Comparison of ENCODE assay signal across 8 cellular contexts in the genomic region with DNA sequence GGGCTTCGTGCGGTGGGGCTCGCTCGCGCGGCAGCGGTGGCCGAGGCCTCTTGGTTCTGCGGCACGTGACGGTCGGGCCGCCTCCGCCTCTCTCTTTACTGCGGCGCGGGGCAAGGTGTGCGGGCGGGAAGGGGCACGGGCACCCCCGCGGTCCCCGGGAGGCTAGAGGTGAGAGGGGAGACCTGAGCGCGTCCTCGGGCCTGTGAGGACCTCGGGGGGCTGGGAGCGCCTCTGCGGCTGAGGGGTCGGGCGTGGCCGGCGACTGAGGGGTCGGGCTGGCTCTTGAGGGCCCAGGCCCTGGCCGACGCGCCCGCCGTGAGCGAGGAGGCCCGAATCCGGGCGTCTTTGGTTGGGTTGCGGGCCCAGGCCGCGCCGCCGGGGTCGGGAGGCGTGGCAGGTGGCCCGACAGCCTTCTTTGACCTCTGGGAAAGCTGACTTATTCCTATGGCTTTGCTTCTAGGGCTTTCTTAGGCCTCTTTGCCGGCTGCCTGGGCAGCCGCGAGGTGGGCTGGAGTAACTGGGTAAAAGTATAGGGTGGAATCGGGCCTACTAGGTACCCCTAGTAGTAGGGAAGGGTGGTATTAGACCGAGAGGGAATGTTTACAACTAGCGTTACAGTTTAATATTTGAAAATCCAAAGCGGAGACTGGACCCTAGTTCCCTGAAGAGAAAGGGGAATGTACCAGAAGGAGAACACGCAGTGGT. TPM values are rescaled to one million over a fixed set of nuclear protein-coding genes. Genes with fewer than 3 reads are reported as not detected.
A peak's percentile ranks its signal among the peaks of the same experiment; 100 is the strongest.
DNase-seq lines count a peak whose midpoint lies in the region; ATAC-seq and TF ChIP-seq lines count a peak whose summit lies in the region.

Gene CANX, plus strand, starts transcription at position 33 of the 705 bp plus-strand sequence. CDS start 6,715 bp downstream, outside the sequence.

- no peaks in the 10 kb centered on the region for H3K9me3 Mint-ChIP-seq in activated T-cell treated with anti-CD3 and anti-CD28 coated beads, Interleukin-2, amount 50 U/mL, for 4 hours

- H3K4me1 Mint-ChIP-seq in activated T-cell treated with anti-CD3 and anti-CD28 coated beads, Interleukin-2, amount 50 U/mL, for 4 hours (ENCODE audit: low read depth) = peaks cover 36% of the 10 kb centered on the region

- no peaks in the 10 kb centered on the region for H3K27me3 ChIP-seq in right lobe of liver
- H3K27me3 ChIP-seq in testis = no peaks in the 10 kb centered on the region

- peak within 1 kb of the TSS; percentile 92 to 99 (median 93) for H3K27ac ChIP-seq in right lobe of liver
- peak within 1 kb of the TSS; percentile 91 to 97 for H3K27ac ChIP-seq in testis

- H3K36me3 Mint-ChIP-seq in activated T-cell treated with anti-CD3 and anti-CD28 coated beads, Interleukin-2, amount 50 U/mL, for 4 hours (ENCODE audit: insufficient read depth) = peaks cover 23% of the 10 kb centered on the region

- H3K27me3 Mint-ChIP-seq in activated T-cell treated with anti-CD3 and anti-CD28 coated beads, Interleukin-2, amount 50 U/mL, for 4 hours (ENCODE audit: low read depth) = no peaks in the 10 kb centered on the region

- TF ChIP-seq POLR2A in right lobe of liver (IDR thresholded peaks at IDR 0.05) (peak; percentile 89), testis (IDR thresholded peaks at IDR 0.05) (peak; percentile 89)

- H3K4me3 ChIP-seq in LNCaP clone FGC (ENCODE audit: low read depth, low read length) (peak within 1 kb of the TSS; percentile 97), right lobe of liver (peak within 1 kb of the TSS; percentile 86 to 99 (median 92)), testis (peak within 1 kb of the TSS; percentile 80 to 97)

- no peak for DNase-seq in activated T-cell treated with anti-CD3 and anti-CD28 coated beads, Interleukin-2, amount 50 U/mL, for 4 hours
- DNase-seq in activated T-cell treated with anti-CD3 and anti-CD28 coated beads, Interleukin-2, amount 50 U/mL, for 1 hour = no peak
- DNase-seq in LNCaP clone FGC (ENCODE audit: low read depth) (no peak), cerebellum (ENCODE audit: low spot score) (peak; percentile 17), right lobe of liver (no peak), testis (no peak), NCI-H2081 treated with DMSO at 0.1 percent for 48 hours (lab: John Stamatoyannopoulos, UW) (no peak)

- H3K4me3 Mint-ChIP-seq in activated T-cell treated with anti-CD3 and anti-CD28 coated beads, Interleukin-2, amount 50 U/mL, for 4 hours = peak within 1 kb of the TSS; percentile 98

- ATAC-seq in activated T-cell treated with anti-CD3 and anti-CD28 coated beads, Interleukin-2, amount 50 U/mL, for 4 hours = no peak
- peak; percentile 1 to 15 (median 5) for ATAC-seq in right lobe of liver
- ATAC-seq in GM21619 (IDR thresholded peaks at IDR 0.05; ENCODE audit: unreplicated experiment) = no peak

- no peak for TF ChIP-seq CTCF in LNCaP clone FGC (IDR thresholded peaks at IDR 0.05; ENCODE audit: control insufficient read depth, extremely low read depth, insufficient read depth)
- peak in 1 of 4 donors; percentile 0 for TF ChIP-seq CTCF in right lobe of liver (IDR thresholded peaks at IDR 0.05)
- TF ChIP-seq CTCF in testis (IDR thresholded peaks at IDR 0.05) = no peak

- peaks cover 0 to 4% (median 0%) of the 10 kb centered on the region in 4 donors for H3K36me3 ChIP-seq in right lobe of liver
- H3K36me3 ChIP-seq in testis (ENCODE audit: low read depth, missing control alignments) = no peaks in the 10 kb centered on the region

- intact Hi-C loops in right lobe of liver (cut with DNase I) (no loop called here), testis (cut with DNase I; ENCODE audit: low total_unique reads) (loop anchor here (10.0 kb wide), 1 partner anchor 74 kb away; the partner anchor contains the start of gene HNRNPH1)

- 1% methylated on average over 23 of the region's 59 CpGs for WGBS in right lobe of liver (ENCODE audit: insufficient coverage, low coverage, low lambda C conversion rate, missing lambda C conversion rate)
- 0 to 1% methylated on average over 10 to 40 of the region's 59 CpGs for WGBS in testis, 2 donors

- no peaks in the 10 kb centered on the region for H3K9me3 ChIP-seq in right lobe of liver
- H3K9me3 ChIP-seq in testis = no peaks in the 10 kb centered on the region

- H3K4me1 ChIP-seq in right lobe of liver = peaks cover 0 to 32% (median 0%) of the 10 kb centered on the region in 4 donors
- H3K4me1 ChIP-seq in testis = peaks cover 18% of the 10 kb centered on the region

RNA-seq across cellular contexts. Expression of gene CANX, which starts in this region (rescaled TPM):
- total RNA-seq in activated T-cell treated with anti-CD3 and anti-CD28 coated beads, Interleukin-2, amount 50 U/mL, for 4 hours = 100 to 1,000 TPM; 630 to 693 (median 634) TPM
- total RNA-seq in cerebellum (288 TPM), right lobe of liver (100 to 1,000 TPM; 363 to 606 (median 456) TPM), testis (100 to 1,000 TPM; 296 to 351 TPM)
- polyA plus RNA-seq in testis (ENCODE audit: insufficient read depth, low read depth, low replicate concordance) = 462 TPM

Comparison
In these comparisons a context has a peak if more than half of its experiments do, and no peak if none do; other contexts are left out.
1. ATAC-seq: peak in right lobe of liver (4 of 4); none in activated T-cell treated with anti-CD3 and anti-CD28 coated beads, Interleukin-2, amount 50 U/mL, for 4 hours (0 of 2) and GM21619 (single experiment).
2. Peak in every context shown above with its lines, with median percentiles within 50 percentile points of each other: H3K4me3 ChIP-seq.